8 cellular contexts compared by ENCODE assay signal in genomic region chr14:105092912-105093425, GRCh38. TPM values are rescaled to one million over a fixed set of nuclear protein-coding genes. Genes with fewer than 3 reads are reported as not detected.
DNase-seq lines count a peak whose midpoint lies in the region; ATAC-seq, FAIRE-seq and TF ChIP-seq lines count a peak whose summit lies in the region.

No MANE protein-coding gene starts in this region.

- WGBS in mesodermal cell (ENCODE audit: insufficient coverage in 2 of 2), 2 experiments, result 3 to 5% methylated on average over 32 to 36 of the region's 46 CpGs

- H3K4me3 Mint-ChIP-seq in stimulated activated memory B cell treated with anti-CD40 and anti-IgM and Interleukin-4, amounts not matched to agents 10 μg/mL and 1 μg/mL and 100 μg/mL, for 72 hours, result peak overlapping the region; percentile 85

- in situ Hi-C loops in GM13977 (cut with MboI; ENCODE audit: low pct_unique_long_range_greater_than_20kb, low sequenced_read_pairs, unreplicated experiment), result no loop called here

- no peak for TF ChIP-seq CTCF in GM13977 (IDR thresholded peaks at IDR 0.05; ENCODE audit: extremely low read depth, insufficient read depth, missing control alignments)

- peaks cover 4 to 8% of the 10 kb centered on the region in 2 donors for H3K27me3 ChIP-seq in duodenal mucosa (ENCODE audit: control insufficient read depth in 1 of 2, insufficient read depth in 2 of 2, low read length in 2 of 2)

- peaks cover 29% of the 10 kb centered on the region for H3K27me3 Mint-ChIP-seq in stimulated activated memory B cell treated with anti-CD40 and anti-IgM and Interleukin-4, amounts not matched to agents 10 μg/mL and 1 μg/mL and 100 μg/mL, for 72 hours

- peak overlapping the region; percentile 93 for H3K27ac ChIP-seq in duodenal mucosa (ENCODE audit: low read depth, low read length)
- no peak overlapping the region for H3K27ac ChIP-seq in mesodermal cell (ENCODE audit: low read depth, low read length, severe bottlenecking)

- no peaks in the 10 kb centered on the region for H3K36me3 ChIP-seq in duodenal mucosa (ENCODE audit: control insufficient read depth in 1 of 2, insufficient read depth in 2 of 2, low read length in 2 of 2)
- no peaks in the 10 kb centered on the region for H3K36me3 ChIP-seq in mesodermal cell (ENCODE audit: control insufficient read depth, insufficient read depth, low read length)

- DNase-seq in GM13977 (ENCODE audit: low spot score) (peak; percentile 87), HTR-8/SVneo (ENCODE audit: insufficient read length, low spot score) (peak; percentile 81), OCI-M1 (lab: John Stamatoyannopoulos, UW) (no peak)
- peak; percentile 58 for DNase-seq in activated CD4-positive, alpha-beta T cell treated with anti-CD3 and anti-CD28 coated beads, Interleukin-2, amount 50 U/mL, for 1 hour

- H3K4me3 ChIP-seq in duodenal mucosa (ENCODE audit: low read depth in 1 of 2, low read length in 2 of 2) (peak overlapping the region; percentile 59 to 61), mesodermal cell (ENCODE audit: extremely low read depth, insufficient read depth, low read length, poor library complexity, severe bottlenecking) (peak overlapping the region; percentile 50)

- peak; percentile 58 for ATAC-seq in stimulated activated memory B cell treated with anti-CD40 and anti-IgM and Interleukin-4, amounts not matched to agents 10 μg/mL and 1 μg/mL and 100 μg/mL, for 72 hours
- ATAC-seq in GM21717 (IDR thresholded peaks at IDR 0.05; ENCODE audit: unreplicated experiment), result no peak

- peak overlapping the region; percentile 57 to 64 for H3K9ac ChIP-seq in duodenal mucosa (ENCODE audit: low read depth in 1 of 2, low read length in 2 of 2)

- H3K4me1 Mint-ChIP-seq in stimulated activated memory B cell treated with anti-CD40 and anti-IgM and Interleukin-4, amounts not matched to agents 10 μg/mL and 1 μg/mL and 100 μg/mL, for 72 hours, result peaks cover 40% of the 10 kb centered on the region

- H3K4me1 ChIP-seq in duodenal mucosa (ENCODE audit: control insufficient read depth in 1 of 2, insufficient read depth in 2 of 2, low read length in 2 of 2), result peaks cover 31 to 42% of the 10 kb centered on the region in 2 donors
- peaks cover 23% of the 10 kb centered on the region for H3K4me1 ChIP-seq in mesodermal cell (ENCODE audit: control insufficient read depth, insufficient read depth, low read length, poor library complexity, severe bottlenecking)

- FAIRE-seq in HTR-8/SVneo (lab: Jason Lieb, UNC), result peak; percentile 70

- H3K27ac Mint-ChIP-seq in stimulated activated memory B cell treated with anti-CD40 and anti-IgM and Interleukin-4, amounts not matched to agents 10 μg/mL and 1 μg/mL and 100 μg/mL, for 72 hours, result peak overlapping the region; percentile 79

- no peaks in the 10 kb centered on the region for H3K36me3 Mint-ChIP-seq in stimulated activated memory B cell treated with anti-CD40 and anti-IgM and Interleukin-4, amounts not matched to agents 10 μg/mL and 1 μg/mL and 100 μg/mL, for 72 hours

- H3K9me3 Mint-ChIP-seq in stimulated activated memory B cell treated with anti-CD40 and anti-IgM and Interleukin-4, amounts not matched to agents 10 μg/mL and 1 μg/mL and 100 μg/mL, for 72 hours, result no peaks in the 10 kb centered on the region

- no peaks in the 10 kb centered on the region for H3K9me3 ChIP-seq in duodenal mucosa (ENCODE audit: control insufficient read depth in 1 of 2, low read length in 2 of 2)
- no peaks in the 10 kb centered on the region for H3K9me3 ChIP-seq in mesodermal cell (ENCODE audit: control insufficient read depth, low read length)

RNA-seq across cellular contexts. Expression of gene GPR132, which starts 27.7 kb away (rescaled TPM):
- polyA plus RNA-seq in mesodermal cell (2013, experiment 1 of 2), result 0.59 TPM
- 0.86 TPM for polyA plus RNA-seq in mesodermal cell (2013, experiment 2 of 2)
